Comparison of ENCODE assay signal across 32 cellular contexts in the genomic region with DNA sequence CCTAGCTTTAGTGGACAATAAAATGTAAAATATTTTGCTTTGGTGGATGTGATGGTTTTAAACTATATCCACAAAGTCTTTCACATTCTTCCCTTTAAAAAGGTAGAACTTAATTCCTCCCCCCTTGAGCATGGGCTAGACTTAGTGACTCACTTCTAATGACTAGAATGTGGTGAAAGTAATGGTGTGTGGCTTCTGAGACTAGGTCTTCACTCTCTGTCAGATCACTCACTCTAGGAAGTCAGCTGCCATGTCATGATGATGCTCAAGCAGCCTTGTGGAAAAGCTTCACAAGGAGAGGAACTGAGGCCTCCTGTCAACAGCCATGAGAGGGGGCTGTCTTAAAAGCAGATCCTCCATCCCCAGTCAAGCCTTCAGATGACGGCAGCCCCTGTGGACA. TPM values are rescaled to one million over a fixed set of nuclear protein-coding genes. Genes with fewer than 3 reads are reported as not detected.
DNase-seq lines count a peak whose midpoint lies in the region; ATAC-seq and TF ChIP-seq lines count a peak whose summit lies in the region.
"Had no signal": no experiment of that assay in that cellular context is flagged by ENCODE, and none has a peak within 500 bp of the region (broad histone marks: within the 10 kb centered on the region; RNA-seq: fewer than 3 reads in every experiment).

No MANE protein-coding gene starts in this region.

- in situ Hi-C loops in mammary epithelial cell (cut with MboI; ENCODE audit: low sequenced_read_pairs in 2 of 2) = no loop called here
- in situ Hi-C loops in gastrocnemius medialis (cut with MboI; ENCODE audit: low sequenced_read_pairs in 4 of 4) = no loop called here

- H3K27ac Mint-ChIP-seq in MCF 10A (ENCODE audit: low read depth, unreplicated experiment) (no peak overlapping the region), HFFc6 (no peak overlapping the region)
- H3K27ac Mint-ChIP-seq: activated naive CD8-positive, alpha-beta T cell treated with anti-CD3 and anti-CD28 coated beads, Interleukin-2, amount 10 ng/mL, durations not matched to agents 7 days and 5 days; CD8-positive, alpha-beta T cell; immature natural killer cell had no signal

- H3K4me3 ChIP-seq in mammary epithelial cell (replicated peaks in 1 of 3; ENCODE audit: insufficient read depth in 1 of 3, low read depth in 2 of 3, low read length in 3 of 3) (no peak overlapping the region), gastrocnemius medialis (no peak overlapping the region)
- H3K4me3 ChIP-seq: ascending aorta, colonic mucosa, PC-9, suprapubic skin, upper lobe of right lung had no signal

- dilution Hi-C loops in mammary epithelial cell (cut with HindIII; ENCODE audit: low sequenced_read_pairs) = loop anchor here (5.0 kb wide), 1 partner anchor 85 kb away; no protein-coding TSS in a partner anchor

- no peaks in the 10 kb centered on the region for H3K36me3 ChIP-seq in mammary epithelial cell (ENCODE audit: insufficient read depth, low read length)
- H3K36me3 ChIP-seq in gastrocnemius medialis = no peaks in the 10 kb centered on the region
- H3K36me3 ChIP-seq: ascending aorta, BE2C, colonic mucosa, suprapubic skin, upper lobe of right lung had no signal

- H3K27me3 Mint-ChIP-seq in MCF 10A (ENCODE audit: insufficient read depth, unreplicated experiment) (no peaks in the 10 kb centered on the region), HFFc6 (ENCODE audit: insufficient read depth) (peaks cover 8% of the 10 kb centered on the region)

- CTCF ChIA-PET in mammary epithelial cell (lab: Charles Lee; ENCODE audit: low non-redundant PET) (no interaction called here), MCF 10A (lab: Yijun Ruan, JAX) (interaction anchor here (1.0 to 6.0 kb wide), 3 partner anchors 73 to 184 kb away, joined by 3 to 71 read pairs (median 4); no protein-coding TSS in a partner anchor)

- no peaks in the 10 kb centered on the region for H3K79me2 ChIP-seq in mammary epithelial cell (ENCODE audit: insufficient read depth, low read length)

- H3K9me3 ChIP-seq in mammary epithelial cell (replicated peaks; ENCODE audit: insufficient read depth, low read length) (no peaks in the 10 kb centered on the region), gastrocnemius medialis (no peaks in the 10 kb centered on the region)
- H3K9me3 ChIP-seq: ascending aorta, BE2C, colonic mucosa, suprapubic skin, upper lobe of right lung had no signal

- intact Hi-C loops in mammary epithelial cell (cut with micrococcal nuclease) (no loop called here), MCF 10A (cut with micrococcal nuclease) (no loop called here), gastrocnemius medialis (cut with DNase I; ENCODE audit: low total_unique reads) (loop anchor here (10.0 kb wide), 4 partner anchors 303 to 1007 kb away; a partner anchor contains a TSS)

- H3K4me2 ChIP-seq in mammary epithelial cell (ENCODE audit: insufficient read depth, low read depth, low read length) = no peak overlapping the region
- H3K4me2 ChIP-seq: PC-9 had no signal

- H3K4me1 Mint-ChIP-seq in MCF 10A (ENCODE audit: insufficient read depth, unreplicated experiment) (peaks cover 12% of the 10 kb centered on the region), HFFc6 (ENCODE audit: low read depth) (peaks cover 47% of the 10 kb centered on the region)

- H4K20me1 ChIP-seq in mammary epithelial cell (ENCODE audit: insufficient read depth, low read length) = no peaks in the 10 kb centered on the region

- H2AFZ ChIP-seq in mammary epithelial cell (ENCODE audit: low read depth, low read length) = no peak overlapping the region
- H2AFZ ChIP-seq: PC-9 had no signal

- H3K9ac ChIP-seq in mammary epithelial cell (ENCODE audit: insufficient read depth, low read length) = no peak overlapping the region

- TF ChIP-seq POLR2A in gastrocnemius medialis (IDR thresholded peaks at IDR 0.05) = no peak
- TF ChIP-seq POLR2A in erythroblast (IDR thresholded peaks at IDR 0.05; ENCODE audit: low read length) = no peak

- no peak for TF ChIP-seq CTCF in mammary epithelial cell (conservative IDR thresholded peaks at IDR 0.05 in 1 of 2, IDR thresholded peaks at IDR 0.05 in 1 of 2; ENCODE audit: extremely low read depth in 1 of 2, insufficient read depth in 1 of 2, low read depth in 1 of 2, low read length in 2 of 2)
- TF ChIP-seq CTCF in MCF 10A (IDR thresholded peaks at IDR 0.05; ENCODE audit: unreplicated experiment) = no peak
- TF ChIP-seq CTCF in gastrocnemius medialis (IDR thresholded peaks at IDR 0.05 in 4 of 5, conservative IDR thresholded peaks at IDR 0.05 in 1 of 5) = no peak
- TF ChIP-seq CTCF in HFFc6 (IDR thresholded peaks at IDR 0.05) = no peak

- H3K27ac ChIP-seq in mammary epithelial cell (ENCODE audit: insufficient read depth, low read depth, low read length) (no peak overlapping the region), gastrocnemius medialis (peak overlapping the region; percentile 94 to 99 (median 97))
- H3K27ac ChIP-seq: ascending aorta, colonic mucosa, PC-9, suprapubic skin, upper lobe of right lung, VCaP had no signal

- no peak overlapping the region for H3K4me3 Mint-ChIP-seq in MCF 10A (ENCODE audit: unreplicated experiment)
- H3K4me3 Mint-ChIP-seq in HFFc6 = no peak overlapping the region
- H3K4me3 Mint-ChIP-seq: activated naive CD8-positive, alpha-beta T cell treated with anti-CD3 and anti-CD28 coated beads, Interleukin-2, amount 10 ng/mL, durations not matched to agents 7 days and 5 days; CD8-positive, alpha-beta T cell; immature natural killer cell had no signal

- DNase-seq in mammary epithelial cell = peak; percentile 20
- DNase-seq in MCF 10A (ENCODE audit: unreplicated experiment) = no peak
- DNase-seq in HT1080 (ENCODE audit: low read depth) = peak; percentile 58
- DNase-seq in RPMI7951 (ENCODE audit: low read depth) = peak; percentile 34
- DNase-seq in gastrocnemius medialis = no peak
- DNase-seq in HFFc6 = no peak
- no peak for DNase-seq in NCI-H82 (lab: John Stamatoyannopoulos, UW)
- DNase-seq in erythroblast (lab: John Stamatoyannopoulos, UW) = no peak
- DNase-seq: activated CD4-positive, alpha-beta T cell treated with anti-CD3 and anti-CD28 coated beads, Interleukin-2, amount 50 U/mL, for 1 hour; activated effector memory CD4-positive, alpha-beta T cell treated with Interleukin-2 at 50 U/mL for 16 hours; activated naive CD8-positive, alpha-beta T cell treated with anti-CD3 and anti-CD28 coated beads, Interleukin-2, amount 10 ng/mL, durations not matched to agents 7 days and 5 days; BE2C; CD8-positive, alpha-beta T cell; colonic mucosa; effector CD4-positive, alpha-beta T cell; immature natural killer cell; KG1; NCI-H1417 treated with DMSO at 0.1 percent for 48 hours; NCI-H2081; NCI-H2227 treated with DMSO at 0.1 percent for 48 hours; NCI-H526; PC-9; posterior cingulate gyrus; SIG-M5; stimulated activated CD4-positive, alpha-beta T cell treated with anti-CD3 and anti-CD28 coated beads, Interleukin-4, amount 100 ng/mL, for 4 hours; T-helper 9 cell; upper lobe of right lung had no signal

- no TSS peak for BruUV-seq in mammary epithelial cell (replicated peaks; lab: Mats Ljungman, UMichigan)
- no TSS peak for BruUV-seq in MCF 10A (replicated peaks; lab: Mats Ljungman, UMichigan)

- ATAC-seq in gastrocnemius medialis = no peak
- ATAC-seq: CD8-positive, alpha-beta T cell; upper lobe of right lung had no signal

- H3K9me3 Mint-ChIP-seq in MCF 10A (ENCODE audit: unreplicated experiment) (peaks cover 10% of the 10 kb centered on the region), HFFc6 (peaks cover 13% of the 10 kb centered on the region)
- H3K9me3 Mint-ChIP-seq: CD8-positive, alpha-beta T cell had no signal

- H3K4me1 ChIP-seq in mammary epithelial cell (ENCODE audit: insufficient read depth, low read length) = peaks cover 17% of the 10 kb centered on the region
- H3K4me1 ChIP-seq in gastrocnemius medialis = peaks cover 70 to 72% of the 10 kb centered on the region in 2 donors
- H3K4me1 ChIP-seq: BE2C had no signal

- no peaks in the 10 kb centered on the region for H3K36me3 Mint-ChIP-seq in MCF 10A (ENCODE audit: insufficient read depth, unreplicated experiment)
- peaks cover 16% of the 10 kb centered on the region for H3K36me3 Mint-ChIP-seq in HFFc6 (ENCODE audit: low read depth)
- H3K36me3 Mint-ChIP-seq: CD8-positive, alpha-beta T cell; immature natural killer cell had no signal

- WGBS in mammary epithelial cell (ENCODE audit: low coverage, missing lambda C conversion rate) = 100% methylated on average over 1 of the region's 1 CpG

- POLR2A ChIA-PET in MCF 10A (lab: Yijun Ruan, JAX) = interaction anchor here (0.6 kb wide), 1 partner anchor 21 kb away, joined by 3 read pairs; no protein-coding TSS in a partner anchor

- H3K27me3 ChIP-seq in mammary epithelial cell (ENCODE audit: insufficient read depth, low read length) = no peaks in the 10 kb centered on the region
- H3K27me3 ChIP-seq in gastrocnemius medialis = no peaks in the 10 kb centered on the region
- H3K27me3 ChIP-seq: ascending aorta, BE2C, colonic mucosa, upper lobe of right lung had no signal

RNA-seq across cellular contexts. Expression of a gene that starts 4.2 kb away (rescaled TPM):
- total RNA-seq in mammary epithelial cell (under 1 TPM; under 0.01 to 0.07 TPM), MCF 10A (2022) (not detected in 2 replicates), gastrocnemius medialis (100 to 1,000 TPM in 1 of 4 donors, 10 to 100 TPM in 3; 72.7 to 103 (median 92.1) TPM)
- 0.03 TPM for polyA plus RNA-seq in mammary epithelial cell
- not detected for polyA minus RNA-seq in mammary epithelial cell
- total RNA-seq in HT1080 (2014; rRNA removed; shearing (Covaris generic)) = 0.19 and 0.20 TPM in 2 replicates
- polyA plus RNA-seq in HT1080 (2015; cell fraction: cytosol; rRNA removed) = 0.02 TPM in 1 of 2 replicates, not detected in the other
- not detected in 2 replicates for polyA plus RNA-seq in HT1080 (2015; cell fraction: nucleus; rRNA removed)
- total RNA-seq in RPMI7951 (2014; rRNA removed; shearing (Covaris generic)) = 0.12 and 0.59 TPM in 2 replicates
- under 1 TPM; 0.19 to 0.56 (median 0.37) TPM for total RNA-seq in HFFc6 (2021; fragmentation: NEBNext Ultra II Directional; extraction: Animal tissue kit (Norgen Biotek cat#: 25700))
- total RNA-seq: ascending aorta had no signal
- polyA plus RNA-seq: immature natural killer cell had no signal

RNA-seq across cellular contexts. Expression of a gene that starts 50.4 kb away (rescaled TPM):
- total RNA-seq in mammary epithelial cell = not detected
- polyA plus RNA-seq in mammary epithelial cell = not detected
- not detected for polyA minus RNA-seq in mammary epithelial cell
- total RNA-seq in MCF 10A (2022) = not detected in 2 replicates
- not detected in 2 replicates for total RNA-seq in HT1080 (2014; rRNA removed; shearing (Covaris generic))
- not detected in 2 replicates for polyA plus RNA-seq in HT1080 (2015; cell fraction: cytosol; rRNA removed)
- polyA plus RNA-seq in HT1080 (2015; cell fraction: nucleus; rRNA removed) = not detected in 2 replicates
- not detected in 2 replicates for total RNA-seq in RPMI7951 (2014; rRNA removed; shearing (Covaris generic))
- total RNA-seq in gastrocnemius medialis = under 1 TPM in 1 of 4 donors, not detected in 3; 0.18 TPM
- total RNA-seq in HFFc6 (2021; fragmentation: NEBNext Ultra II Directional; extraction: Animal tissue kit (Norgen Biotek cat#: 25700)) = not detected
- total RNA-seq: activated naive CD8-positive, alpha-beta T cell treated with anti-CD3 and anti-CD28 coated beads, Interleukin-2, amount 10 ng/mL, durations not matched to agents 7 days and 5 days; ascending aorta; CD8-positive, alpha-beta T cell; colonic mucosa; Daoy; myocyte; PC-9; upper lobe of right lung had no signal
- polyA plus RNA-seq: immature natural killer cell had no signal

Comparison
In these comparisons a context has a peak if more than half of its experiments do, and no peak if none do; other contexts are left out.
1. DNase-seq: peak in mammary epithelial cell (single experiment), HT1080 (single experiment) and RPMI7951 (single experiment); none in MCF 10A (single experiment), gastrocnemius medialis (0 of 2), HFFc6 (single experiment), NCI-H82 (single experiment) and erythroblast (0 of 2).
2. RNA of a gene that starts 4.2 kb away (total RNA-seq): 72.7 to 103 TPM in gastrocnemius medialis; 0.19 to 0.56 TPM in HFFc6, 0.19 to 0.20 TPM in HT1080, 0.12 to 0.59 TPM in RPMI7951, under 0.01 to 0.07 TPM in mammary epithelial cell and not detected in MCF 10A; every median in the first group is over 10 times any median in the second.